ENCODE assay signal across 9 cellular contexts in genomic region chr17:8153550-8153956, GRCh38. TPM values are rescaled to one million over a fixed set of nuclear protein-coding genes. Genes with fewer than 3 reads are reported as not detected.
A peak's percentile ranks its signal among the peaks of the same experiment; 100 is the strongest.
DNase-seq lines count a peak whose midpoint lies in the region; ATAC-seq, FAIRE-seq and TF ChIP-seq lines count a peak whose summit lies in the region.
"Had no signal": no experiment of that assay in that cellular context is flagged by ENCODE, and none has a peak within 500 bp of the region (broad histone marks: within the 10 kb centered on the region; RNA-seq: fewer than 3 reads in every experiment).

No MANE protein-coding gene starts in this region.

- no peak overlapping the region for H2AK5ac ChIP-seq in mesendoderm (ENCODE audit: low read length)

- H3K4me3 ChIP-seq in AG04449 (ENCODE audit: low read depth, low read length), result peak overlapping the region; percentile 34
- H3K4me3 ChIP-seq in HFF-Myc (replicated peaks; ENCODE audit: low read depth, low read length), result no peak overlapping the region
- no peak overlapping the region for H3K4me3 ChIP-seq in mesendoderm (ENCODE audit: low read length)

- no peak overlapping the region for H4K8ac ChIP-seq in mesendoderm (ENCODE audit: low read depth, low read length)

- H4K5ac ChIP-seq in mesendoderm (ENCODE audit: low read length), result no peak overlapping the region

- H3K18ac ChIP-seq in mesendoderm (ENCODE audit: low read length), result no peak overlapping the region

- FAIRE-seq in endometrium (lab: Jason Lieb, UNC) (peak; percentile 35), GM12892 (lab: Jason Lieb, UNC) (no peak)

- no peak overlapping the region for H3K4me3 Mint-ChIP-seq in activated CD4-positive, alpha-beta T cell treated with anti-CD3 and anti-CD28 coated beads, Interleukin-2, amount 10 ng/mL, durations not matched to agents 24 days and 14 days
- H3K4me3 Mint-ChIP-seq in stimulated activated naive CD8-positive, alpha-beta T cell treated with anti-CD3 and anti-CD28 coated beads, Interleukin-15, amount 100 ng/mL, for 72 hours, result no peak overlapping the region

- H3K4ac ChIP-seq in mesendoderm (ENCODE audit: low read depth, low read length), result no peak overlapping the region

- H3K79me2 ChIP-seq in mesendoderm (ENCODE audit: control insufficient read depth, insufficient read depth, low read length), result peaks cover 2% of the 10 kb centered on the region

- H3K4me2 ChIP-seq in mesendoderm (ENCODE audit: low read length), result no peak overlapping the region

- H3K56ac ChIP-seq in mesendoderm (ENCODE audit: low read length), result peak overlapping the region; percentile 4

- H3K27ac ChIP-seq in mesendoderm (ENCODE audit: low read depth, low read length), result no peak overlapping the region

- H3K4me1 ChIP-seq in mesendoderm (ENCODE audit: control insufficient read depth, low read depth, low read length), result peaks cover 18% of the 10 kb centered on the region

- peaks cover 44% of the 10 kb centered on the region for H3K4me1 Mint-ChIP-seq in activated CD4-positive, alpha-beta T cell treated with anti-CD3 and anti-CD28 coated beads, Interleukin-2, amount 10 ng/mL, durations not matched to agents 24 days and 14 days
- H3K4me1 Mint-ChIP-seq in stimulated activated naive CD8-positive, alpha-beta T cell treated with anti-CD3 and anti-CD28 coated beads, Interleukin-15, amount 100 ng/mL, for 72 hours, result peaks cover 22% of the 10 kb centered on the region

- DNase-seq in AG04449 (ENCODE audit: low read depth, low spot score) (peak; percentile 94), HFF-Myc (ENCODE audit: extremely low read depth, low read depth) (peak; percentile 72), mesendoderm (peak; percentile 72), GM12892 (ENCODE audit: insufficient read length) (no peak), NCI-H1105 (lab: John Stamatoyannopoulos, UW) (no peak)
- DNase-seq in activated CD4-positive, alpha-beta T cell treated with anti-CD3 and anti-CD28 coated beads, Interleukin-2, amount 10 ng/mL, durations not matched to agents 24 days and 14 days, result peak; percentile 81
- DNase-seq in stimulated activated naive CD8-positive, alpha-beta T cell treated with anti-CD3 and anti-CD28 coated beads, Interleukin-15, amount 100 ng/mL, for 72 hours, result peak in 1 of 2 donors; percentile 69

- peaks cover 2% of the 10 kb centered on the region for H3K36me3 ChIP-seq in mesendoderm (ENCODE audit: control insufficient read depth, insufficient read depth, low read length)

- H3K36me3 Mint-ChIP-seq in activated CD4-positive, alpha-beta T cell treated with anti-CD3 and anti-CD28 coated beads, Interleukin-2, amount 10 ng/mL, durations not matched to agents 24 days and 14 days (ENCODE audit: low read depth), result peaks cover 19% of the 10 kb centered on the region

- ATAC-seq in stimulated activated naive CD8-positive, alpha-beta T cell treated with anti-CD3 and anti-CD28 coated beads, Interleukin-15, amount 100 ng/mL, for 72 hours, result no peak

- H3K27me3 ChIP-seq in mesendoderm (ENCODE audit: insufficient read depth, low read length, poor library complexity), result no peaks in the 10 kb centered on the region

- no peak overlapping the region for H2BK120ac ChIP-seq in mesendoderm (ENCODE audit: low read depth, low read length)

- no peak overlapping the region for H3K27ac Mint-ChIP-seq in activated CD4-positive, alpha-beta T cell treated with anti-CD3 and anti-CD28 coated beads, Interleukin-2, amount 10 ng/mL, durations not matched to agents 24 days and 14 days
- H3K27ac Mint-ChIP-seq in stimulated activated naive CD8-positive, alpha-beta T cell treated with anti-CD3 and anti-CD28 coated beads, Interleukin-15, amount 100 ng/mL, for 72 hours, result peak overlapping the region; percentile 95 to 98

- WGBS in mesendoderm (ENCODE audit: extremely low coverage, insufficient coverage, low lambda C conversion rate), result no CpG with 5 or more reads among the region's 13 CpGs

- no peaks in the 10 kb centered on the region for H3K27me3 Mint-ChIP-seq in activated CD4-positive, alpha-beta T cell treated with anti-CD3 and anti-CD28 coated beads, Interleukin-2, amount 10 ng/mL, durations not matched to agents 24 days and 14 days
- no peaks in the 10 kb centered on the region for H3K27me3 Mint-ChIP-seq in stimulated activated naive CD8-positive, alpha-beta T cell treated with anti-CD3 and anti-CD28 coated beads, Interleukin-15, amount 100 ng/mL, for 72 hours

- H3K9me3 Mint-ChIP-seq in activated CD4-positive, alpha-beta T cell treated with anti-CD3 and anti-CD28 coated beads, Interleukin-2, amount 10 ng/mL, durations not matched to agents 24 days and 14 days, result no peaks in the 10 kb centered on the region
- H3K9me3 Mint-ChIP-seq in stimulated activated naive CD8-positive, alpha-beta T cell treated with anti-CD3 and anti-CD28 coated beads, Interleukin-15, amount 100 ng/mL, for 72 hours, result no peaks in the 10 kb centered on the region

- H3K23ac ChIP-seq in mesendoderm (ENCODE audit: low read length), result no peak overlapping the region

- TF ChIP-seq POLR2A in GM12892 (IDR thresholded peaks at IDR 0.05; ENCODE audit: low read depth, low read length), result no peak

- no peak overlapping the region for H2BK15ac ChIP-seq in mesendoderm (replicated peaks; ENCODE audit: low read depth)

- POLR2A ChIA-PET in AG04449 (lab: Yijun Ruan, JAX), result interaction anchor here (0.7 to 2.2 kb wide), 3 partner anchors 14 to 20 kb away, joined by 4 to 10 read pairs (median 4); no protein-coding TSS in a partner anchor

- H2BK5ac ChIP-seq in mesendoderm (ENCODE audit: low read length), result no peak overlapping the region

- intact Hi-C loops in activated CD4-positive, alpha-beta T cell treated with anti-CD3 and anti-CD28 coated beads, Interleukin-2, amount 10 ng/mL, durations not matched to agents 24 days and 14 days (cut with micrococcal nuclease), result loop anchor here (10.0 kb wide), 2 partner anchors 469 to 919 kb away; partner anchors contain the start of genes DVL2, PHF23, TP53 and WRAP53

- peaks cover 12% of the 10 kb centered on the region for H3K79me1 ChIP-seq in mesendoderm (ENCODE audit: low read length)

- no peak overlapping the region for H3K9ac ChIP-seq in mesendoderm (ENCODE audit: low read length)

- TF ChIP-seq CTCF in AG04449 (IDR thresholded peaks at IDR 0.05; ENCODE audit: insufficient read depth, low read length, missing control alignments) (no peak), HFF-Myc (IDR thresholded peaks at IDR 0.05; ENCODE audit: low read depth, low read length, missing control alignments) (no peak)

- CTCF ChIA-PET in AG04449 (lab: Yijun Ruan, JAX), result interaction anchor here (1.2 to 4.3 kb wide), 3 partner anchors 15 to 35 kb away, joined by 3 to 29 read pairs (median 14); partner anchors contain the start of gene ALOXE3

RNA-seq across cellular contexts. Expression of gene PER1, which starts 1.3 kb away (rescaled TPM):
- total RNA-seq in activated CD4-positive, alpha-beta T cell treated with anti-CD3 and anti-CD28 coated beads, Interleukin-2, amount 10 ng/mL, durations not matched to agents 24 days and 14 days, result 39.4 and 41.7 TPM in 2 replicates
- 10.0 TPM for polyA plus RNA-seq in mesendoderm (2013, experiment 1 of 2)
- 10.0 TPM for polyA plus RNA-seq in mesendoderm (2013, experiment 2 of 2)
- 11.8 TPM for polyA plus RNA-seq in GM12892 (2012; ENCODE audit: missing spikeins)

RNA-seq across cellular contexts. Expression of gene VAMP2, which starts 9.2 kb away (rescaled TPM):
- 45.1 and 49.6 TPM in 2 replicates for total RNA-seq in activated CD4-positive, alpha-beta T cell treated with anti-CD3 and anti-CD28 coated beads, Interleukin-2, amount 10 ng/mL, durations not matched to agents 24 days and 14 days
- polyA plus RNA-seq in mesendoderm (2013, experiment 1 of 2), result 14.1 TPM
- 14.0 TPM for polyA plus RNA-seq in mesendoderm (2013, experiment 2 of 2)
- 32.1 TPM for polyA plus RNA-seq in GM12892 (2012; ENCODE audit: missing spikeins)

RNA-seq across cellular contexts. Expression of gene TMEM107, which starts 22.6 kb away (rescaled TPM):
- 20.9 and 21.4 TPM in 2 replicates for total RNA-seq in activated CD4-positive, alpha-beta T cell treated with anti-CD3 and anti-CD28 coated beads, Interleukin-2, amount 10 ng/mL, durations not matched to agents 24 days and 14 days
- 3.7 TPM for polyA plus RNA-seq in mesendoderm (2013, experiment 1 of 2)
- 3.5 TPM for polyA plus RNA-seq in mesendoderm (2013, experiment 2 of 2)
- 22.7 TPM for polyA plus RNA-seq in GM12892 (2012; ENCODE audit: missing spikeins)

RNA-seq across cellular contexts. Expression of gene HES7, which starts 29.6 kb away (rescaled TPM):
- total RNA-seq in activated CD4-positive, alpha-beta T cell treated with anti-CD3 and anti-CD28 coated beads, Interleukin-2, amount 10 ng/mL, durations not matched to agents 24 days and 14 days, result 1.5 and 2.1 TPM in 2 replicates
- 0.10 TPM for polyA plus RNA-seq in mesendoderm (2013, experiment 1 of 2)
- polyA plus RNA-seq in mesendoderm (2013, experiment 2 of 2), result 0.17 TPM
- 0.21 TPM for polyA plus RNA-seq in GM12892 (2012; ENCODE audit: missing spikeins)
- total RNA-seq: mononuclear cell had no signal

RNA-seq across cellular contexts. Expression of gene ALOXE3, which starts 35.2 kb away (rescaled TPM):
- total RNA-seq in activated CD4-positive, alpha-beta T cell treated with anti-CD3 and anti-CD28 coated beads, Interleukin-2, amount 10 ng/mL, durations not matched to agents 24 days and 14 days, result not detected in 2 replicates
- polyA plus RNA-seq in mesendoderm (2013, experiment 1 of 2), result 0.06 TPM
- polyA plus RNA-seq in mesendoderm (2013, experiment 2 of 2), result 0.04 TPM
- not detected for polyA plus RNA-seq in GM12892 (2012; ENCODE audit: missing spikeins)

Comparison
In these comparisons a context has a peak if more than half of its experiments do, and no peak if none do; other contexts are left out.
1. DNase-seq: peak in AG04449 (single experiment), HFF-Myc (single experiment), activated CD4-positive, alpha-beta T cell treated with anti-CD3 and anti-CD28 coated beads, Interleukin-2, amount 10 ng/mL, durations not matched to agents 24 days and 14 days (single experiment) and mesendoderm (single experiment); none in GM12892 (single experiment) and NCI-H1105 (single experiment).